7 cellular contexts compared by ENCODE assay signal in genomic region chr15:40333922-40334492, GRCh38. TPM values are rescaled to one million over a fixed set of nuclear protein-coding genes. Genes with fewer than 3 reads are reported as not detected.
DNase-seq lines count a peak whose midpoint lies in the region; ATAC-seq and TF ChIP-seq lines count a peak whose summit lies in the region.
"Had no signal": no experiment of that assay in that cellular context is flagged by ENCODE, and none has a peak within 500 bp of the region (broad histone marks: within the 10 kb centered on the region; RNA-seq: fewer than 3 reads in every experiment).

No MANE protein-coding gene starts in this region.

- CTCF ChIA-PET in activated B cell treated with CpG ODN at 0.5 μM for 24 hours (lab: Charles Lee): interaction anchor here (1.4 to 13.8 kb wide), 5 partner anchors 8 to 88 kb away, joined by 5 to 310 read pairs (median 6); partner anchors contain the start of genes INAFM2 and PLCB2

- in situ Hi-C loops in GM13977 (cut with MboI; ENCODE audit: low pct_unique_long_range_greater_than_20kb, low sequenced_read_pairs, unreplicated experiment): no loop called here

- intact Hi-C loops in activated B cell treated with CpG ODN at 0.5 μM for 24 hours (cut with micrococcal nuclease): loop anchor here (1.0 kb wide), 1 partner anchor 11 kb away; the partner anchor contains the start of gene INAFM2

- ATAC-seq in activated B cell treated with CpG ODN at 0.5 μM for 24 hours (ENCODE audit: low read depth): peak; percentile 48
- no peak for ATAC-seq in GM21737 (IDR thresholded peaks at IDR 0.05; ENCODE audit: unreplicated experiment)

- POLR2A ChIA-PET in activated B cell treated with CpG ODN at 0.5 μM for 24 hours (lab: Charles Lee): interaction anchor here (1.6 to 2.5 kb wide), 2 partner anchors 9 to 11 kb away, joined by 5 to 10 read pairs; partner anchors contain the start of gene INAFM2

- H3K9me3 Mint-ChIP-seq in activated B cell treated with CpG ODN at 0.5 μM for 24 hours: no peaks in the 10 kb centered on the region

- no peak for TF ChIP-seq CTCF in GM13977 (IDR thresholded peaks at IDR 0.05; ENCODE audit: extremely low read depth, insufficient read depth, missing control alignments)
- TF ChIP-seq CTCF in activated B cell treated with CpG ODN at 0.5 μM for 24 hours (IDR thresholded peaks at IDR 0.05): no peak

- peaks cover 29% of the 10 kb centered on the region for H3K4me1 Mint-ChIP-seq in activated B cell treated with CpG ODN at 0.5 μM for 24 hours

- DNase-seq in GM13977 (ENCODE audit: low spot score) (peak; percentile 49), activated B cell treated with CpG ODN at 0.5 μM for 24 hours (no peak), iris pigment epithelial cell (ENCODE audit: low read depth) (peak; percentile 86), ureter (ENCODE audit: low spot score) (peak; percentile 66), NCI-H146 (lab: John Stamatoyannopoulos, UW) (no peak)

- H3K36me3 Mint-ChIP-seq in activated B cell treated with CpG ODN at 0.5 μM for 24 hours (ENCODE audit: low read depth): no peaks in the 10 kb centered on the region

- no peaks in the 10 kb centered on the region for H3K27me3 Mint-ChIP-seq in activated B cell treated with CpG ODN at 0.5 μM for 24 hours

- H3K27ac Mint-ChIP-seq in activated B cell treated with CpG ODN at 0.5 μM for 24 hours: no peak overlapping the region

- peak overlapping the region; percentile 29 for H3K4me3 Mint-ChIP-seq in activated B cell treated with CpG ODN at 0.5 μM for 24 hours

RNA-seq across cellular contexts. Expression of gene CCDC9B, which starts 6.7 kb away (rescaled TPM):
- total RNA-seq in activated B cell treated with CpG ODN at 0.5 μM for 24 hours (0.91 and 2.1 TPM in 2 replicates), ureter (56.5 TPM)

RNA-seq across cellular contexts. Expression of gene INAFM2, which starts 10.5 kb away (rescaled TPM):
- total RNA-seq in activated B cell treated with CpG ODN at 0.5 μM for 24 hours (9.5 TPM in 2 replicates), ureter (26.2 TPM)

RNA-seq across cellular contexts. Expression of gene PHGR1, which starts 16.8 kb away (rescaled TPM):
- not detected in 2 replicates for total RNA-seq in activated B cell treated with CpG ODN at 0.5 μM for 24 hours
- not detected for total RNA-seq in ureter
- total RNA-seq: renal cortical epithelial cell had no signal

RNA-seq across cellular contexts. Expression of gene DISP2, which starts 24.0 kb away (rescaled TPM):
- total RNA-seq in activated B cell treated with CpG ODN at 0.5 μM for 24 hours: 0.38 and 0.39 TPM in 2 replicates
- 0.60 TPM for total RNA-seq in ureter

RNA-seq across cellular contexts. Expression of gene PLCB2, which starts 26.3 kb away (rescaled TPM):
- total RNA-seq in activated B cell treated with CpG ODN at 0.5 μM for 24 hours: 109 and 126 TPM in 2 replicates
- total RNA-seq in ureter: 26.9 TPM
- total RNA-seq: renal cortical epithelial cell had no signal

Comparison
In these comparisons a context has a peak if more than half of its experiments do, and no peak if none do; other contexts are left out.
1. DNase-seq: peak in GM13977 (single experiment), iris pigment epithelial cell (single experiment) and ureter (single experiment); none in activated B cell treated with CpG ODN at 0.5 μM for 24 hours (single experiment) and NCI-H146 (single experiment).
2. RNA of gene CCDC9B, which starts 6.7 kb away (total RNA-seq): 56.5 TPM in ureter (single experiment); 0.91 to 2.1 TPM in activated B cell treated with CpG ODN at 0.5 μM for 24 hours; every median in the first group is over 10 times any median in the second.